18 cellular contexts compared by ENCODE assay signal in the genomic region with DNA sequence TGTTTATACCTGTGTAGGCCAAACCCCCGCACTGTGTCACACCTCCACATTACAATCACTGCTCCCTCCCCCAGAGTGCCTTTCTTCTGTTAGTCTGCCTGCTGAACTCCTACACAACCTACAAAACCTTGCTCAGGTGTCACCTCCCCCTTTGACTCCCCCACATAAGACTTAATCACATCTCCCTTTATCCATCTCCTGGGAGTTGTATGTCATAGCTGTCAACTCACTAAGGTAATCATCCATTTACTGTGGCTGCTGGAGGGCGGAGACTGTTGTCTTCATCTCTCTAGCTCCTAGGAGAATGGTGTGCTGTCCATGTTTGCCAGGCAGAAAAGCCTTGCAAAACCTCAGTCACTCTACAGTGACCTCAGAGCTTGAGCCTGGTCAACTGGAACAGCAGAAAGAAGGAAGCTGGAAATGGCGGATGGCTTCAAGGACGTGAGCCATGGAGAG. TPM values are rescaled to one million over a fixed set of nuclear protein-coding genes. Genes with fewer than 3 reads are reported as not detected.
A peak's percentile ranks its signal among the peaks of the same experiment; 100 is the strongest.
DNase-seq lines count a peak whose midpoint lies in the region; ATAC-seq and TF ChIP-seq lines count a peak whose summit lies in the region.
"Had no signal": no experiment of that assay in that cellular context is flagged by ENCODE, and none has a peak within 500 bp of the region (broad histone marks: within the 10 kb centered on the region; RNA-seq: fewer than 3 reads in every experiment).

No MANE protein-coding gene starts in this region.

- peak overlapping the region; percentile 1 for H3K27ac Mint-ChIP-seq in activated naive CD8-positive, alpha-beta T cell treated with anti-CD3 and anti-CD28 coated beads, Interleukin-2, amount 10 ng/mL, durations not matched to agents 7 days and 5 days
- no peak overlapping the region for H3K27ac Mint-ChIP-seq in activated naive CD8-positive, alpha-beta T cell treated with anti-CD3 and anti-CD28 coated beads for 36 hours
- peak overlapping the region; percentile 92 for H3K27ac Mint-ChIP-seq in activated B cell treated with CpG ODN at 0.5 μM for 24 hours
- peak overlapping the region in 4 of 6 donors; percentile 1 to 82 (median 52) for H3K27ac Mint-ChIP-seq in immature natural killer cell
- peak overlapping the region; percentile 95 for H3K27ac Mint-ChIP-seq in stimulated activated naive B cell treated with anti-CD40 and anti-IgM and Interleukin-4, amounts not matched to agents 10 μg/mL and 1 μg/mL and 100 μg/mL, for 72 hours

- no peak overlapping the region for H3K4me3 Mint-ChIP-seq in activated naive CD8-positive, alpha-beta T cell treated with anti-CD3 and anti-CD28 coated beads, Interleukin-2, amount 10 ng/mL, durations not matched to agents 7 days and 5 days
- no peak overlapping the region for H3K4me3 Mint-ChIP-seq in activated naive CD8-positive, alpha-beta T cell treated with anti-CD3 and anti-CD28 coated beads for 36 hours
- H3K4me3 Mint-ChIP-seq in activated B cell treated with CpG ODN at 0.5 μM for 24 hours (no peak overlapping the region), immature natural killer cell (no peak overlapping the region)
- H3K4me3 Mint-ChIP-seq in stimulated activated naive B cell treated with anti-CD40 and anti-IgM and Interleukin-4, amounts not matched to agents 10 μg/mL and 1 μg/mL and 100 μg/mL, for 72 hours, result peak overlapping the region in 1 of 2 donors; percentile 51

- no peak for TF ChIP-seq POLR2A in adrenal gland (IDR thresholded peaks at IDR 0.05)

- CTCF ChIA-PET in activated B cell treated with CpG ODN at 0.5 μM for 24 hours (lab: Charles Lee), result interaction anchor here (0.6 kb wide), 1 partner anchor 21 kb away, joined by 3 read pairs; no protein-coding TSS in a partner anchor

- no peaks in the 10 kb centered on the region for H3K36me3 ChIP-seq in adrenal gland (replicated peaks in 1 of 2)
- H3K36me3 ChIP-seq: right atrium auricular region, transverse colon had no signal

- H3K27ac ChIP-seq in adrenal gland, result no peak overlapping the region
- H3K27ac ChIP-seq: A549, right atrium auricular region had no signal

- 84 to 95% (median 89%) methylated on average over 4 of the region's 4 CpGs for WGBS in adrenal gland, 4 donors

- peaks cover 0 to 9% of the 10 kb centered on the region in 2 donors for H3K4me1 ChIP-seq in adrenal gland (replicated peaks in 1 of 2)

- DNase-seq in activated naive CD8-positive, alpha-beta T cell treated with anti-CD3 and anti-CD28 coated beads, Interleukin-2, amount 10 ng/mL, durations not matched to agents 7 days and 5 days, result no peak
- DNase-seq in activated naive CD8-positive, alpha-beta T cell treated with anti-CD3 and anti-CD28 coated beads for 36 hours, result no peak
- DNase-seq in activated B cell treated with CpG ODN at 0.5 μM for 24 hours (no peak), immature natural killer cell (no peak), adrenal gland (no peak), RPMI8226 (no peak), NCI-H146 (lab: John Stamatoyannopoulos, UW) (no peak)
- DNase-seq in stimulated activated naive B cell treated with anti-CD40 and anti-IgM and Interleukin-4, amounts not matched to agents 10 μg/mL and 1 μg/mL and 100 μg/mL, for 72 hours, result no peak
- DNase-seq: activated CD8-positive, alpha-beta memory T cell treated with anti-CD3 and anti-CD28 coated beads for 24 hours; DMS79; hypothalamus; mesendoderm; NCI-H345; stimulated activated naive CD4-positive, alpha-beta T cell; transverse colon had no signal

- no peaks in the 10 kb centered on the region for H3K9me3 Mint-ChIP-seq in activated naive CD8-positive, alpha-beta T cell treated with anti-CD3 and anti-CD28 coated beads, Interleukin-2, amount 10 ng/mL, durations not matched to agents 7 days and 5 days
- H3K9me3 Mint-ChIP-seq in activated naive CD8-positive, alpha-beta T cell treated with anti-CD3 and anti-CD28 coated beads for 36 hours, result no peaks in the 10 kb centered on the region
- H3K9me3 Mint-ChIP-seq in activated B cell treated with CpG ODN at 0.5 μM for 24 hours, result no peaks in the 10 kb centered on the region
- H3K9me3 Mint-ChIP-seq in immature natural killer cell, result no peaks in the 10 kb centered on the region
- peaks cover 0 to 2% of the 10 kb centered on the region in 2 donors for H3K9me3 Mint-ChIP-seq in stimulated activated naive B cell treated with anti-CD40 and anti-IgM and Interleukin-4, amounts not matched to agents 10 μg/mL and 1 μg/mL and 100 μg/mL, for 72 hours

- H3K4me1 Mint-ChIP-seq in activated naive CD8-positive, alpha-beta T cell treated with anti-CD3 and anti-CD28 coated beads, Interleukin-2, amount 10 ng/mL, durations not matched to agents 7 days and 5 days, result peaks cover 6% of the 10 kb centered on the region
- H3K4me1 Mint-ChIP-seq in activated naive CD8-positive, alpha-beta T cell treated with anti-CD3 and anti-CD28 coated beads for 36 hours, result peaks cover 12% of the 10 kb centered on the region
- H3K4me1 Mint-ChIP-seq in activated B cell treated with CpG ODN at 0.5 μM for 24 hours (peaks cover 68% of the 10 kb centered on the region), immature natural killer cell (peaks cover 50 to 59% of the 10 kb centered on the region in 2 donors)
- H3K4me1 Mint-ChIP-seq in stimulated activated naive B cell treated with anti-CD40 and anti-IgM and Interleukin-4, amounts not matched to agents 10 μg/mL and 1 μg/mL and 100 μg/mL, for 72 hours, result peaks cover 48 to 76% of the 10 kb centered on the region in 2 donors

- no peaks in the 10 kb centered on the region for H3K27me3 Mint-ChIP-seq in activated naive CD8-positive, alpha-beta T cell treated with anti-CD3 and anti-CD28 coated beads, Interleukin-2, amount 10 ng/mL, durations not matched to agents 7 days and 5 days
- H3K27me3 Mint-ChIP-seq in activated naive CD8-positive, alpha-beta T cell treated with anti-CD3 and anti-CD28 coated beads for 36 hours, result no peaks in the 10 kb centered on the region
- H3K27me3 Mint-ChIP-seq in activated B cell treated with CpG ODN at 0.5 μM for 24 hours (no peaks in the 10 kb centered on the region), immature natural killer cell (ENCODE audit: low read depth in 3 of 3) (no peaks in the 10 kb centered on the region)
- no peaks in the 10 kb centered on the region for H3K27me3 Mint-ChIP-seq in stimulated activated naive B cell treated with anti-CD40 and anti-IgM and Interleukin-4, amounts not matched to agents 10 μg/mL and 1 μg/mL and 100 μg/mL, for 72 hours

- H3K36me3 Mint-ChIP-seq in activated naive CD8-positive, alpha-beta T cell treated with anti-CD3 and anti-CD28 coated beads, Interleukin-2, amount 10 ng/mL, durations not matched to agents 7 days and 5 days, result no peaks in the 10 kb centered on the region
- peaks cover 2% of the 10 kb centered on the region for H3K36me3 Mint-ChIP-seq in activated naive CD8-positive, alpha-beta T cell treated with anti-CD3 and anti-CD28 coated beads for 36 hours
- H3K36me3 Mint-ChIP-seq in activated B cell treated with CpG ODN at 0.5 μM for 24 hours (ENCODE audit: low read depth), result peaks cover 7% of the 10 kb centered on the region
- H3K36me3 Mint-ChIP-seq in immature natural killer cell, result peaks cover 0 to 4% (median 0%) of the 10 kb centered on the region in 3 donors
- H3K36me3 Mint-ChIP-seq in stimulated activated naive B cell treated with anti-CD40 and anti-IgM and Interleukin-4, amounts not matched to agents 10 μg/mL and 1 μg/mL and 100 μg/mL, for 72 hours, result peaks cover 10 to 26% of the 10 kb centered on the region in 2 donors

- no peaks in the 10 kb centered on the region for H3K27me3 ChIP-seq in adrenal gland
- H3K27me3 ChIP-seq: right atrium auricular region, transverse colon had no signal

- no peak for ATAC-seq in activated naive CD8-positive, alpha-beta T cell treated with anti-CD3 and anti-CD28 coated beads, Interleukin-2, amount 10 ng/mL, durations not matched to agents 7 days and 5 days (ENCODE audit: low read depth)
- ATAC-seq in activated B cell treated with CpG ODN at 0.5 μM for 24 hours (ENCODE audit: low read depth), result no peak
- ATAC-seq in stimulated activated naive B cell treated with anti-CD40 and anti-IgM and Interleukin-4, amounts not matched to agents 10 μg/mL and 1 μg/mL and 100 μg/mL, for 72 hours (replicated peaks), result peak in 1 of 2 donors; percentile 8
- ATAC-seq: A549, Right ventricle myocardium inferior had no signal

- intact Hi-C loops in activated B cell treated with CpG ODN at 0.5 μM for 24 hours (cut with micrococcal nuclease), result no loop called here
- intact Hi-C loops in adrenal gland (cut with DNase I), result no loop called here

- no peak overlapping the region for H3K4me3 ChIP-seq in adrenal gland
- H3K4me3 ChIP-seq: A549, right atrium auricular region, transverse colon had no signal

- POLR2A ChIA-PET in activated naive CD8-positive, alpha-beta T cell treated with anti-CD3 and anti-CD28 coated beads, Interleukin-2, amount 10 ng/mL, durations not matched to agents 7 days and 5 days (lab: Charles Lee), result no interaction called here
- POLR2A ChIA-PET in activated B cell treated with CpG ODN at 0.5 μM for 24 hours (lab: Charles Lee), result interaction anchor here (1.2 to 6.3 kb wide), 3 partner anchors 12 to 43 kb away, joined by 5 to 98 read pairs (median 26); no protein-coding TSS in a partner anchor

- no peaks in the 10 kb centered on the region for H3K9me3 ChIP-seq in adrenal gland (replicated peaks in 1 of 3)
- H3K9me3 ChIP-seq: A549, right atrium auricular region, transverse colon had no signal

- no peak for TF ChIP-seq CTCF in activated B cell treated with CpG ODN at 0.5 μM for 24 hours (IDR thresholded peaks at IDR 0.05)
- no peak for TF ChIP-seq CTCF in adrenal gland (IDR thresholded peaks at IDR 0.05)

RNA-seq across cellular contexts. Expression of gene ZNF710, which starts 43.8 kb away (rescaled TPM):
- 10 to 100 TPM; 15.4 to 16.7 TPM for total RNA-seq in activated naive CD8-positive, alpha-beta T cell treated with anti-CD3 and anti-CD28 coated beads, Interleukin-2, amount 10 ng/mL, durations not matched to agents 7 days and 5 days
- total RNA-seq in activated naive CD8-positive, alpha-beta T cell treated with anti-CD3 and anti-CD28 coated beads for 36 hours, result 10 to 100 TPM; 17.8 to 17.9 TPM
- 36.2 and 45.5 TPM in 2 replicates for total RNA-seq in activated B cell treated with CpG ODN at 0.5 μM for 24 hours
- 1 to 10 TPM; 1.7 to 3.4 (median 2.3) TPM for polyA plus RNA-seq in immature natural killer cell
- 10 to 100 TPM in 7 of 8 donors, 1 to 10 TPM in 1; 4.1 to 23.1 (median 15.5) TPM for total RNA-seq in adrenal gland
- polyA plus RNA-seq in adrenal gland, result 10 to 100 TPM in 2 of 3 donors, 1 to 10 TPM in 1; 7.4 to 59.0 (median 32.2) TPM

RNA-seq across cellular contexts. Expression of gene IDH2, which starts 57.3 kb away (rescaled TPM):
- 100 to 1,000 TPM; 233 to 260 TPM for total RNA-seq in activated naive CD8-positive, alpha-beta T cell treated with anti-CD3 and anti-CD28 coated beads, Interleukin-2, amount 10 ng/mL, durations not matched to agents 7 days and 5 days
- 100 to 1,000 TPM; 148 to 157 TPM for total RNA-seq in activated naive CD8-positive, alpha-beta T cell treated with anti-CD3 and anti-CD28 coated beads for 36 hours
- total RNA-seq in activated B cell treated with CpG ODN at 0.5 μM for 24 hours, result 49.1 and 51.2 TPM in 2 replicates
- 100 to 1,000 TPM; 160 to 330 (median 218) TPM for polyA plus RNA-seq in immature natural killer cell
- 10 to 100 TPM; 15.8 to 26.1 (median 20.5) TPM for total RNA-seq in adrenal gland
- 10 to 100 TPM; 10.3 to 16.6 (median 13.5) TPM for polyA plus RNA-seq in adrenal gland
